Comparison of ENCODE assay signal across 19 cellular contexts in genomic region chr13:93948523-93948922, GRCh38.
"Had no signal": no experiment of that assay in that cellular context is flagged by ENCODE, and none has a peak within 500 bp of the region (broad histone marks: within the 10 kb centered on the region; RNA-seq: fewer than 3 reads in every experiment).

No MANE protein-coding gene starts in this region.

- H3K4me1 ChIP-seq: adrenal gland, gastroesophageal sphincter, heart left ventricle, upper lobe of left lung had no signal

- H3K4me2 ChIP-seq: smooth muscle cell had no signal

- DNase-seq: activated CD4-positive, alpha-beta memory T cell treated with anti-CD3 and anti-CD28 coated beads for 36 hours; activated CD4-positive, alpha-beta T cell treated with anti-CD3 and anti-CD28 coated beads for 36 hours; activated gamma-delta T cell treated with Interleukin-2 at 50 U/mL for 16 hours; activated T-cell treated with anti-CD3 and anti-CD28 coated beads for 4 hours; adrenal gland; effector CD4-positive, alpha-beta T cell; heart left ventricle; left ventricle myocardium superior; nephron progenitor cell; nucleus accumbens; stimulated activated CD4-positive, alpha-beta T cell treated with anti-CD3 and anti-CD28 coated beads, Interleukin-4, amount 100 ng/mL, for 1 hour; stimulated activated naive CD8-positive, alpha-beta T cell treated with anti-CD3 and anti-CD28 coated beads, Interleukin-15, amount 100 ng/mL, for 72 hours; upper lobe of left lung had no signal

- H3K9me3 ChIP-seq: adrenal gland, gastroesophageal sphincter, heart left ventricle, upper lobe of left lung had no signal

- H3K27me3 ChIP-seq: adrenal gland, gastroesophageal sphincter, heart left ventricle, upper lobe of left lung had no signal

- H3K36me3 ChIP-seq: adrenal gland, gastroesophageal sphincter, heart left ventricle, upper lobe of left lung had no signal

- ATAC-seq: activated CD4-positive, alpha-beta T cell treated with anti-CD3 and anti-CD28 coated beads for 36 hours; activated naive CD4-positive, alpha-beta T cell treated with anti-CD3 and anti-CD28 coated beads, Interleukin-2, amount 50 U/mL, for 72 hours; esophagus mucosa; gastroesophageal sphincter; heart left ventricle; left ventricle myocardium superior; sciatic nerve; stimulated activated naive CD8-positive, alpha-beta T cell treated with anti-CD3 and anti-CD28 coated beads, Interleukin-15, amount 100 ng/mL, for 72 hours; WTC11 had no signal

- H3K27ac ChIP-seq: adrenal gland, gastroesophageal sphincter, heart left ventricle, upper lobe of left lung had no signal

- H3K4me3 ChIP-seq: adrenal gland, gastroesophageal sphincter, heart left ventricle, smooth muscle cell, upper lobe of left lung had no signal
